ENCODE assay signal across 25 cellular contexts in genomic region chr3:114672692-114673447, GRCh38.
DNase-seq lines count a peak whose midpoint lies in the region; ATAC-seq, FAIRE-seq and TF ChIP-seq lines count a peak whose summit lies in the region.
"Had no signal": no experiment of that assay in that cellular context is flagged by ENCODE, and none has a peak within 500 bp of the region (broad histone marks: within the 10 kb centered on the region; RNA-seq: fewer than 3 reads in every experiment).

No MANE protein-coding gene starts in this region.

- no peak overlapping the region for H2BK120ac ChIP-seq in H1 (replicated peaks; ENCODE audit: low read depth, low read length)

- no peaks in the 10 kb centered on the region for H3K23me2 ChIP-seq in H1 (ENCODE audit: low read depth, low read length)

- H2AFZ ChIP-seq in H1 (ENCODE audit: low read length), result peak overlapping the region; percentile 13; the same call in 1 of the 2 replicates

- TF ChIP-seq EP300 in H1 (IDR thresholded peaks at IDR 0.05; ENCODE audit: borderline replicate concordance in 1 of 2, low read depth in 2 of 2, low read length in 2 of 2) (no peak), sigmoid colon (IDR thresholded peaks at IDR 0.05) (no peak)

- CTCF ChIA-PET in H1 (lab: Charles Lee; ENCODE audit: partially characterized antibody), result interaction anchor here (1.3 to 1.4 kb wide), 2 partner anchors 13 to 28 kb away, joined by 3 to 4 read pairs; no protein-coding TSS in a partner anchor

- H2BK15ac ChIP-seq in H1 (ENCODE audit: low read length), result no peak overlapping the region

- H3K4me3 ChIP-seq in SJCRH30 (no peak overlapping the region), H1 (ENCODE audit: extremely low read depth in 1 of 4, insufficient read depth in 2 of 4, low read depth in 3 of 4, low read length in 4 of 4) (no peak overlapping the region), sigmoid colon (no peak overlapping the region)

- H3K27me3 ChIP-seq in SJCRH30 (no peaks in the 10 kb centered on the region), H1 (replicated peaks in 1 of 4; ENCODE audit: control insufficient read depth in 3 of 4, extremely low read depth in 1 of 4, insufficient read depth in 3 of 4, low read length in 3 of 4) (no peaks in the 10 kb centered on the region), sigmoid colon (no peaks in the 10 kb centered on the region)

- POLR2A ChIA-PET in H1 (lab: Charles Lee; ENCODE audit: partially characterized antibody), result no interaction called here

- no peaks in the 10 kb centered on the region for H3K79me1 ChIP-seq in H1 (ENCODE audit: low read depth, low read length)

- no peaks in the 10 kb centered on the region for H3K27me3 Mint-ChIP-seq in osteocyte (ENCODE audit: unreplicated experiment)
- H3K27me3 Mint-ChIP-seq: B cell; CD8-positive, alpha-beta memory T cell had no signal

- FAIRE-seq in H1 (lab: Jason Lieb, UNC), result no peak
- FAIRE-seq: GM12891 had no signal

- H4K20me1 ChIP-seq in H1 (replicated peaks in 1 of 2; ENCODE audit: control insufficient read depth in 1 of 2, insufficient read depth in 2 of 2, low read length in 2 of 2), result no peaks in the 10 kb centered on the region

- H2BK20ac ChIP-seq in H1 (ENCODE audit: low read length), result no peak overlapping the region

- H3K4me2 ChIP-seq in H1 (ENCODE audit: insufficient read depth in 1 of 2, low read depth in 2 of 2, low read length in 2 of 2), result no peak overlapping the region

- H3K27ac Mint-ChIP-seq in osteocyte (ENCODE audit: unreplicated experiment), result peak overlapping the region; percentile 41
- H3K27ac Mint-ChIP-seq: B cell had no signal

- H3K4me3 Mint-ChIP-seq in osteocyte (ENCODE audit: unreplicated experiment), result no peak overlapping the region
- H3K4me3 Mint-ChIP-seq: B cell; CD8-positive, alpha-beta memory T cell had no signal

- H3K56ac ChIP-seq in H1 (replicated peaks; ENCODE audit: insufficient read length, low read depth, low read length), result no peak overlapping the region

- no peaks in the 10 kb centered on the region for H3K79me2 ChIP-seq in H1 (ENCODE audit: control insufficient read depth in 1 of 2, insufficient read depth in 2 of 2, low read length in 2 of 2)

- no peak overlapping the region for H2AK5ac ChIP-seq in H1 (ENCODE audit: low read depth, low read length)

- TF ChIP-seq CTCF in H1 (IDR thresholded peaks at IDR 0.05; ENCODE audit: control extremely low read depth in 1 of 3, insufficient read depth in 1 of 3, low read depth in 1 of 3, low read length in 3 of 3) (no peak), osteocyte (IDR thresholded peaks at IDR 0.05) (no peak), sigmoid colon (IDR thresholded peaks at IDR 0.05) (no peak)

- no peak overlapping the region for H4K91ac ChIP-seq in H1 (replicated peaks; ENCODE audit: insufficient read length, low read length)

- no peak overlapping the region for H2BK5ac ChIP-seq in H1 (ENCODE audit: low read depth, low read length)

- no peaks in the 10 kb centered on the region for H3K36me3 Mint-ChIP-seq in osteocyte (ENCODE audit: unreplicated experiment)

- H3K27ac ChIP-seq in SJCRH30, result peak overlapping the region; percentile 72
- no peak overlapping the region for H3K27ac ChIP-seq in H1 (ENCODE audit: low read depth, low read length)
- H3K27ac ChIP-seq in sigmoid colon, result no peak overlapping the region
- H3K27ac ChIP-seq: C4-2B, HL-60 had no signal

- no peak overlapping the region for H4K5ac ChIP-seq in H1 (ENCODE audit: insufficient read length, low read depth, low read length)

- TF ChIP-seq POLR2A in H1 (IDR thresholded peaks at IDR 0.05; ENCODE audit: control extremely low read depth in 1 of 2, low read depth in 2 of 2, low read length in 2 of 2) (no peak), sigmoid colon (IDR thresholded peaks at IDR 0.05) (no peak)

- H3K18ac ChIP-seq in H1 (ENCODE audit: extremely low read depth, low read length), result no peak overlapping the region

- no peaks in the 10 kb centered on the region for H3K9me3 ChIP-seq in SJCRH30 (replicated peaks)
- H3K9me3 ChIP-seq in H1 (ENCODE audit: insufficient read depth in 2 of 2, low read depth in 1 of 2, low read length in 1 of 2), result 0 out of 4 replicates have a peak, but pooled peaks cover 0 to 2% of the 10 kb centered on the region in 2 experiments
- no peaks in the 10 kb centered on the region for H3K9me3 ChIP-seq in sigmoid colon

- H3K9ac ChIP-seq in H1 (replicated peaks in 1 of 4; ENCODE audit: extremely low read depth in 1 of 4, low read depth in 3 of 4, low read length in 3 of 4), result no peak overlapping the region

- H3K4ac ChIP-seq in H1 (replicated peaks; ENCODE audit: insufficient read length, low read depth, low read length), result no peak overlapping the region

- no peak overlapping the region for H4K8ac ChIP-seq in H1 (ENCODE audit: extremely low read depth, insufficient read depth, low read length)

- DNase-seq in SJCRH30 (no peak), H1 (ENCODE audit: low read depth in 1 of 2, low spot score in 2 of 2) (no peak), osteocyte (ENCODE audit: extremely low spot score, unreplicated experiment) (no peak), amygdala (lab: John Stamatoyannopoulos, UW) (no peak), sigmoid colon (no peak), NCI-H2081 (lab: John Stamatoyannopoulos, UW) (no peak)
- DNase-seq: CD8-positive, alpha-beta memory T cell; DMS 273 treated with DMSO at 0.1 percent for 48 hours; DMS79; EL; GDM1; Kasumi-1; NCI-H1092 treated with DMSO at 0.1 percent for 48 hours; NCI-H1436; NCI-H187; NCI-H446 treated with DMSO at 0.1 percent for 48 hours; NCI-H526; NCI-H82; NK-92 treated with Interleukin-12 subunit alpha and Interleukin-12 subunit beta, amount 100 ng/mL, for 24 hours; PC-3 had no signal

- H3K4me1 Mint-ChIP-seq in osteocyte (ENCODE audit: unreplicated experiment), result peaks cover 60% of the 10 kb centered on the region

- no peak for TF ChIP-seq RAD21 in H1 (IDR thresholded peaks at IDR 0.05 in 1 of 2, conservative IDR thresholded peaks at IDR 0.05 in 1 of 2; ENCODE audit: low read depth in 2 of 2, low read length in 2 of 2)

- H3K9me3 Mint-ChIP-seq in osteocyte (ENCODE audit: unreplicated experiment), result no peaks in the 10 kb centered on the region
- H3K9me3 Mint-ChIP-seq: CD8-positive, alpha-beta memory T cell had no signal

- H3K36me3 ChIP-seq in SJCRH30, result no peaks in the 10 kb centered on the region
- H3K36me3 ChIP-seq in H1 (ENCODE audit: control insufficient read depth in 2 of 4, insufficient read depth in 4 of 4, low read length in 3 of 4), result no peaks in the 10 kb centered on the region
- H3K36me3 ChIP-seq in sigmoid colon, result no peaks in the 10 kb centered on the region

- H3K4me1 ChIP-seq in SJCRH30 (peaks cover 38% of the 10 kb centered on the region), H1 (replicated peaks in 1 of 4; ENCODE audit: control insufficient read depth in 3 of 4, insufficient read depth in 4 of 4, low read length in 3 of 4) (peaks cover 0 to 13% (median 5%) of the 10 kb centered on the region in 4 experiments; a peak in 5 of 7 replicates), sigmoid colon (peaks cover 0 to 18% (median 4%) of the 10 kb centered on the region in 4 donors)

- no peak overlapping the region for H2BK12ac ChIP-seq in H1 (ENCODE audit: low read depth, low read length)

- H3K14ac ChIP-seq in H1 (ENCODE audit: insufficient read length), result no peak overlapping the region

- ATAC-seq in HG02870 (IDR thresholded peaks at IDR 0.05; ENCODE audit: unreplicated experiment), result no peak
- ATAC-seq: PC-3 had no signal

- no peak overlapping the region for H3K23ac ChIP-seq in H1 (ENCODE audit: insufficient read length)

- 70% methylated on average over 6 of the region's 6 CpGs; no CpG with 5 or more reads in 1 of the 2 experiments for WGBS in H1 (ENCODE audit: extremely low coverage in 1 of 2, insufficient coverage in 1 of 2, insufficient read length in 1 of 2, insufficient replicate concordance in 2 of 2, low coverage in 1 of 2, low lambda C conversion rate in 2 of 2, missing lambda C conversion rate in 1 of 2), 2 experiments
- WGBS in sigmoid colon, 2 donors, result 94 to 96% methylated on average over 6 of the region's 6 CpGs

- intact Hi-C loops in sigmoid colon (cut with DNase I), result no loop called here

TF ChIP-seq in H1, 55 proteins besides CTCF, POLR2A, EP300 and RAD21 (continues in another document):
- TF ChIP-seq SIX5 (IDR thresholded peaks at IDR 0.05; ENCODE audit: low read depth, low read length), result no peak
